Comparison of ENCODE assay signal across 1 cellular context in genomic region chr9:97053717-97054116, GRCh38.
TF ChIP-seq lines count a peak whose summit lies in the region.

No MANE protein-coding gene starts in this region.

TF ChIP-seq in HepG2, 621 proteins besides CTCF, POLR2A, EP300 and RAD21:
- TF ChIP-seq SNAPC4 (CRISPR knock-in tag; IDR thresholded peaks at IDR 0.05), result no peak
- TF ChIP-seq ATRX (CRISPR knock-in tag; IDR thresholded peaks at IDR 0.05; ENCODE audit: borderline replicate concordance), result no peak
- TF ChIP-seq ZNF331 (CRISPR knock-in tag; IDR thresholded peaks at IDR 0.05), result no peak
- TF ChIP-seq SP2 (CRISPR knock-in tag; IDR thresholded peaks at IDR 0.05), result no peak
- TF ChIP-seq ZNF879 (CRISPR knock-in tag; IDR thresholded peaks at IDR 0.05), result no peak
- no peak for TF ChIP-seq NFE2 (CRISPR knock-in tag; IDR thresholded peaks at IDR 0.05)
- no peak for TF ChIP-seq CEBPG (CRISPR knock-in tag; IDR thresholded peaks at IDR 0.05)
- no peak for TF ChIP-seq ZNF30 (CRISPR knock-in tag; IDR thresholded peaks at IDR 0.05)
- no peak for TF ChIP-seq ZNF451 (CRISPR knock-in tag; IDR thresholded peaks at IDR 0.05)
- no peak for TF ChIP-seq REL (CRISPR knock-in tag; conservative IDR thresholded peaks at IDR 0.05)
- TF ChIP-seq ZBTB25 (CRISPR knock-in tag; IDR thresholded peaks at IDR 0.05), result no peak
- no peak for TF ChIP-seq SIX4 (CRISPR knock-in tag; IDR thresholded peaks at IDR 0.05)
- no peak for TF ChIP-seq MAFF (IDR thresholded peaks at IDR 0.05; ENCODE audit: low read depth, low read length)
